In genomic region chrX:103845165-103845653, GRCh38 we compare ENCODE assay signal across 8 cellular contexts. TPM values are rescaled to one million over a fixed set of nuclear protein-coding genes. Genes with fewer than 3 reads are reported as not detected.
A peak's percentile ranks its signal among the peaks of the same experiment; 100 is the strongest.
DNase-seq lines count a peak whose midpoint lies in the region; ATAC-seq, FAIRE-seq and TF ChIP-seq lines count a peak whose summit lies in the region.

No MANE protein-coding gene starts in this region.

- no peaks in the 10 kb centered on the region for H4K20me1 ChIP-seq in OCI-LY7 (ENCODE audit: insufficient read depth, low read length)

- no peak overlapping the region for H2AFZ ChIP-seq in OCI-LY7 (ENCODE audit: low read length)

- H3K4me1 ChIP-seq in OCI-LY7 (ENCODE audit: insufficient read depth, low read length, poor library complexity, severe bottlenecking), result no peaks in the 10 kb centered on the region
- H3K4me1 ChIP-seq in pancreas, result peaks cover 0 to 3% (median 0%) of the 10 kb centered on the region in 3 donors

- 0 to 2% methylated on average over 4 of the region's 4 CpGs for WGBS in pancreas, 2 donors

- peaks cover 22% of the 10 kb centered on the region for H3K4me1 Mint-ChIP-seq in Calu3 (ENCODE audit: low read depth, unreplicated experiment)
- H3K4me1 Mint-ChIP-seq in activated T-helper 17 cell treated with anti-CD3 and anti-CD28 coated beads, Interleukin-2, amount 50 U/mL, for 72 hours, result no peaks in the 10 kb centered on the region

- DNase-seq in Calu3 (peak; percentile 79), OCI-LY7 (ENCODE audit: low spot score) (peak; percentile 59), frontal cortex (ENCODE audit: low spot score in 2 of 2) (peak in 1 of 2 donors; percentile 16), pancreas (peak in 5 of 6 donors; percentile 25 to 76 (median 44)), SHP77 treated with DMSO at 0.1 percent for 48 hours (lab: John Stamatoyannopoulos, UW) (no peak)

- no peaks in the 10 kb centered on the region for H3K9me2 ChIP-seq in OCI-LY7 (ENCODE audit: insufficient read depth, low read length)

- CTCF ChIA-PET in Calu3 (lab: Charles Lee), result interaction anchor here (0.6 to 2.0 kb wide), 15 partner anchors 13 to 1086 kb away, joined by 3 to 24 read pairs (median 5); partner anchors contain the start of genes RAB9B and ZCCHC18
- CTCF ChIA-PET in OCI-LY7 (lab: Charles Lee; ENCODE audit: unreplicated experiment), result no interaction called here

- ATAC-seq in GM19395 (IDR thresholded peaks at IDR 0.05; ENCODE audit: unreplicated experiment) (peak; percentile 88), HG03432 (IDR thresholded peaks at IDR 0.05; ENCODE audit: unreplicated experiment) (peak; percentile 90), pancreas (peak; percentile 76 to 98 (median 94))
- ATAC-seq in activated T-helper 17 cell treated with anti-CD3 and anti-CD28 coated beads, Interleukin-2, amount 50 U/mL, for 72 hours (replicated peaks), result peak; percentile 80

- POLR2A ChIA-PET in OCI-LY7 (lab: Charles Lee), result interaction anchor here (0.8 kb wide), 1 partner anchor 273 kb away, joined by 5 read pairs; no protein-coding TSS in a partner anchor

- H3K27ac ChIP-seq in OCI-LY7 (ENCODE audit: low read depth, low read length, poor library complexity, severe bottlenecking), result no peak overlapping the region
- H3K27ac ChIP-seq in pancreas, result no peak overlapping the region

- H3K4me3 ChIP-seq in OCI-LY7 (ENCODE audit: low read depth, low read length, poor library complexity, severe bottlenecking), result no peak overlapping the region
- no peak overlapping the region for H3K4me3 ChIP-seq in pancreas

- peak; percentile 21 for FAIRE-seq in frontal cortex (lab: Jason Lieb, UNC)
- FAIRE-seq in pancreas (lab: Jason Lieb, UNC), result peak; percentile 98

- H3K36me3 Mint-ChIP-seq in Calu3 (ENCODE audit: insufficient read depth, unreplicated experiment), result no peaks in the 10 kb centered on the region
- no peaks in the 10 kb centered on the region for H3K36me3 Mint-ChIP-seq in activated T-helper 17 cell treated with anti-CD3 and anti-CD28 coated beads, Interleukin-2, amount 50 U/mL, for 72 hours (ENCODE audit: low read depth)

- H3K79me2 ChIP-seq in OCI-LY7 (ENCODE audit: insufficient read depth, low read depth, low read length), result no peaks in the 10 kb centered on the region

- H3K4me3 Mint-ChIP-seq in Calu3 (ENCODE audit: low read depth, unreplicated experiment), result no peak overlapping the region
- H3K4me3 Mint-ChIP-seq in activated T-helper 17 cell treated with anti-CD3 and anti-CD28 coated beads, Interleukin-2, amount 50 U/mL, for 72 hours, result no peak overlapping the region

- no peak overlapping the region for H3K4me2 ChIP-seq in OCI-LY7 (ENCODE audit: low read length)

- H3K36me3 ChIP-seq in OCI-LY7 (ENCODE audit: insufficient read depth, low read length) (no peaks in the 10 kb centered on the region), pancreas (no peaks in the 10 kb centered on the region)

- intact Hi-C loops in Calu3 (cut with micrococcal nuclease; ENCODE audit: unreplicated experiment), result loop anchor here (1.0 to 5.0 kb wide), 4 partner anchors 74 to 292 kb away; partner anchors contain the start of gene ZCCHC18
- intact Hi-C loops in OCI-LY7 (cut with micrococcal nuclease; ENCODE audit: unreplicated experiment), result loop anchor here (1.0 kb wide), 1 partner anchor 291 kb away; no protein-coding TSS in a partner anchor
- intact Hi-C loops in pancreas (cut with DNase I), result no loop called here

- H3K9me3 Mint-ChIP-seq in Calu3 (ENCODE audit: low read depth, unreplicated experiment), result no peaks in the 10 kb centered on the region
- H3K9me3 Mint-ChIP-seq in activated T-helper 17 cell treated with anti-CD3 and anti-CD28 coated beads, Interleukin-2, amount 50 U/mL, for 72 hours, result no peaks in the 10 kb centered on the region

- H3K27me3 ChIP-seq in pancreas, result peaks cover 0 to 3% (median under 1%) of the 10 kb centered on the region in 4 donors

- no peaks in the 10 kb centered on the region for H3K27me3 Mint-ChIP-seq in Calu3 (ENCODE audit: unreplicated experiment)
- no peaks in the 10 kb centered on the region for H3K27me3 Mint-ChIP-seq in activated T-helper 17 cell treated with anti-CD3 and anti-CD28 coated beads, Interleukin-2, amount 50 U/mL, for 72 hours

- H3K9me3 ChIP-seq in OCI-LY7 (ENCODE audit: low read length) (no peaks in the 10 kb centered on the region), pancreas (no peaks in the 10 kb centered on the region)

- TF ChIP-seq CTCF in Calu3 (IDR thresholded peaks at IDR 0.05; ENCODE audit: unreplicated experiment) (peak; percentile 61), OCI-LY7 (conservative IDR thresholded peaks at IDR 0.05; ENCODE audit: low read length) (peak; percentile 80), pancreas (IDR thresholded peaks at IDR 0.05) (peak in 3 of 4 donors; percentile 41 to 58 (median 57))

- H3K27ac Mint-ChIP-seq in Calu3 (ENCODE audit: unreplicated experiment), result peak overlapping the region; percentile 67
- no peak overlapping the region for H3K27ac Mint-ChIP-seq in activated T-helper 17 cell treated with anti-CD3 and anti-CD28 coated beads, Interleukin-2, amount 50 U/mL, for 72 hours

- BruUV-seq in Calu3 (replicated peaks; lab: Mats Ljungman, UMichigan) (no TSS peak), OCI-LY7 (replicated peaks; lab: Mats Ljungman, UMichigan) (no TSS peak)

RNA-seq across cellular contexts. Expression of gene RAB9B, which starts 13.2 kb away (rescaled TPM):
- total RNA-seq in Calu3 (2022) (1.3 and 1.5 TPM in 2 replicates), OCI-LY7 (2022) (1.4 TPM in 2 replicates), frontal cortex (48.9 TPM), pancreas (1 to 10 TPM in 1 of 6 donors, under 1 TPM in 5; 0.38 to 1.1 (median 0.80) TPM)
- total RNA-seq in OCI-LY7 (2014; rRNA removed; shearing (Covaris generic)), result 1.3 and 2.2 TPM in 2 replicates
- total RNA-seq in activated T-helper 17 cell treated with anti-CD3 and anti-CD28 coated beads, Interleukin-2, amount 50 U/mL, for 72 hours, result 1 to 10 TPM in 1 of 2 donors, under 1 TPM in 1; 0.86 to 1.3 TPM
- polyA plus RNA-seq in pancreas, result 1 to 10 TPM in 1 of 2 donors, under 1 TPM in 1; 0.49 to 2.3 TPM

Comparison
In these comparisons a context has a peak if more than half of its experiments do, and no peak if none do; other contexts are left out.
1. RNA of gene RAB9B, which starts 13.2 kb away (total RNA-seq): 48.9 TPM in frontal cortex (single experiment); 1.3 to 2.2 TPM in OCI-LY7, 1.3 to 1.5 TPM in Calu3, 0.86 to 1.3 TPM in activated T-helper 17 cell treated with anti-CD3 and anti-CD28 coated beads, Interleukin-2, amount 50 U/mL, for 72 hours and 0.38 to 1.1 TPM in pancreas; every median in the first group is over 10 times any median in the second.
2. intact Hi-C loops: an anchor here in Calu3 (1.0 to 5.0 kb wide) and OCI-LY7 (1.0 kb wide); none called in pancreas.
3. Peak in every context shown above with its lines, with median percentiles within 50 percentile points of each other: CTCF ChIP-seq and ATAC-seq.